In the genomic region with DNA sequence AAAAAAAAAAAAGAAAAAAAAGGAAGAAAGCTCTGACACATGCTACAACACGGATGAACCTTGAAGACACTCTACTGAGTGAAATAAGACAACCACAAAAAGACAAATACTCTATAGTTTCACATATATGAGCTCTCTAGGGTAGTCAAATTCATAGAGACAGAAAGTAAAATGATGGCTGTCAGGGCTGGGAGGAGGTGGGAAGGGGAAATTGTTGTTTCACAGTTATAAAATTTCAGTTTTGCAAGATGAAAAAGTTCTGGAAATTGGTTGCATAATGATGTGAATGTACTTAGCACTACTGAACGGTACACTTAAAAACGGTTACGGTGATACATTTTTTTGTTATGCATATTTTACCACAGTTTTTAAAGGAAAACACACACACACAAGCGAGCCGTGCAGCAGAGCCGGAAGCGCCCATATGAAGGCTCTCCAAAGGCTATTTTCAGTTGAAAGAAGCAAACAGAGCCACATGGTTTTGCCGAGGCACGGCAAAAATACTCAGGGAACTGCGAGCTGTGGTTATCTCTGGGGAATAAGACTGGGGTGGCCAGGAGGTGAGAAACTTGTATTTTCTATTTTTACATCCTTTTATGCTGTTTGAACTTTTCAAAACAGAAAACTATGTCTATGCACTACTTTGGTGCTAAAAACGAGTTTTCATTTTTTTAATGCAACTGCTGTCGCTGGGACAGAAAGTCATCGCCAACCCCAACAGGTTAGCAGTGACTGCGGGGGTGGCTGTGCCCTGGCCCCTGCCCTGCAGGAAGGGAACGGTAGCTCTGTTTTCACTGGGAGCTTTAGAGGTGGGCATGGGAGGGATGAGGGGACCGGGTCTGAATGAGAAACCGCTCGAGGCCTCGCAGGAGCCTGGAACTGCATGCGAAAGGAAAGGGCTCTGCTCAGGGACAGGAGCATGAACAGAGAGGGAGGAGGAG, we compare ENCODE assay signal across 9 cellular contexts.
DNase-seq lines count a peak whose midpoint lies in the region; ATAC-seq and TF ChIP-seq lines count a peak whose summit lies in the region.
"Had no signal": no experiment of that assay in that cellular context is flagged by ENCODE, and none has a peak within 500 bp of the region (broad histone marks: within the 10 kb centered on the region; RNA-seq: fewer than 3 reads in every experiment).

No MANE protein-coding gene starts in this region.

- H3K27me3 ChIP-seq in adipocyte (replicated peaks; ENCODE audit: control insufficient read depth, insufficient read depth, low read length) = peaks cover 23% of the 10 kb centered on the region

- peak overlapping the region; percentile 66 for H3K4me3 ChIP-seq in adipocyte (ENCODE audit: low read length)

- peak; percentile 19 for DNase-seq in AG08395 (ENCODE audit: low spot score)
- DNase-seq in adipocyte (ENCODE audit: low read depth) = peak; percentile 60
- DNase-seq in A172 (ENCODE audit: low spot score) = no peak
- DNase-seq in SKM-1 treated with dmso at 0.1 percent for 144 hours (lab: John Stamatoyannopoulos, UW; ENCODE audit: unreplicated experiment) = no peak
- no peak for DNase-seq in NCI-H69 (lab: John Stamatoyannopoulos, UW)

- no peak overlapping the region for H3K9ac ChIP-seq in adipocyte (ENCODE audit: low read length)

- no peaks in the 10 kb centered on the region for H3K36me3 ChIP-seq in adipocyte (ENCODE audit: control insufficient read depth, insufficient read depth, low read length, severe bottlenecking)

- ATAC-seq in GM19351 (IDR thresholded peaks at IDR 0.05; ENCODE audit: unreplicated experiment) (peak; percentile 74), HG03108 (IDR thresholded peaks at IDR 0.05; ENCODE audit: unreplicated experiment) (peak; percentile 68), SK-N-SH treated with all-trans-retinoic acid at 6 μM for 48 hours (no peak)

- no peaks in the 10 kb centered on the region for H3K9me3 ChIP-seq in adipocyte (ENCODE audit: control insufficient read depth, low read length)
- H3K9me3 ChIP-seq: Caco-2 had no signal

- H3K4me1 ChIP-seq in adipocyte (ENCODE audit: control insufficient read depth, insufficient read depth, low read length) = no peaks in the 10 kb centered on the region
- H3K4me1 ChIP-seq: Caco-2 had no signal

TF ChIP-seq in SK-N-SH treated with all-trans-retinoic acid at 6 μM for 48 hours, 23 proteins besides CTCF, POLR2A, EP300 and RAD21:
- TF ChIP-seq TSHZ2 (CRISPR knock-in tag; IDR thresholded peaks at IDR 0.05) (no peak), ZFP30 (CRISPR knock-in tag; IDR thresholded peaks at IDR 0.05) (no peak), PPARA (CRISPR knock-in tag; IDR thresholded peaks at IDR 0.05; ENCODE audit: borderline replicate concordance) (no peak), CSRNP3 (CRISPR knock-in tag; IDR thresholded peaks at IDR 0.05) (no peak), ZNF8 (CRISPR knock-in tag; IDR thresholded peaks at IDR 0.05) (no peak), RARB (CRISPR knock-in tag; IDR thresholded peaks at IDR 0.05) (no peak), ESRRG (CRISPR knock-in tag; IDR thresholded peaks at IDR 0.05) (no peak), TOX (CRISPR knock-in tag; IDR thresholded peaks at IDR 0.05; ENCODE audit: borderline replicate concordance) (no peak), ISL1 (CRISPR knock-in tag; IDR thresholded peaks at IDR 0.05) (no peak), ZC3H10 (CRISPR knock-in tag; IDR thresholded peaks at IDR 0.05) (no peak), POU6F1 (CRISPR knock-in tag; IDR thresholded peaks at IDR 0.05; ENCODE audit: borderline replicate concordance, low read depth) (no peak), ZNF565 (CRISPR knock-in tag; conservative IDR thresholded peaks at IDR 0.05; ENCODE audit: low read depth) (no peak), CSDC2 (CRISPR knock-in tag; IDR thresholded peaks at IDR 0.05) (no peak), ZFP3 (CRISPR knock-in tag; IDR thresholded peaks at IDR 0.05) (no peak), OSR1 (CRISPR knock-in tag; IDR thresholded peaks at IDR 0.05) (no peak), BACH2 (CRISPR knock-in tag; IDR thresholded peaks at IDR 0.05; ENCODE audit: borderline replicate concordance) (no peak), GLIS3 (CRISPR knock-in tag; IDR thresholded peaks at IDR 0.05) (no peak), ZNF70 (CRISPR knock-in tag; IDR thresholded peaks at IDR 0.05) (no peak)
- TF ChIP-seq, protein P1, sequence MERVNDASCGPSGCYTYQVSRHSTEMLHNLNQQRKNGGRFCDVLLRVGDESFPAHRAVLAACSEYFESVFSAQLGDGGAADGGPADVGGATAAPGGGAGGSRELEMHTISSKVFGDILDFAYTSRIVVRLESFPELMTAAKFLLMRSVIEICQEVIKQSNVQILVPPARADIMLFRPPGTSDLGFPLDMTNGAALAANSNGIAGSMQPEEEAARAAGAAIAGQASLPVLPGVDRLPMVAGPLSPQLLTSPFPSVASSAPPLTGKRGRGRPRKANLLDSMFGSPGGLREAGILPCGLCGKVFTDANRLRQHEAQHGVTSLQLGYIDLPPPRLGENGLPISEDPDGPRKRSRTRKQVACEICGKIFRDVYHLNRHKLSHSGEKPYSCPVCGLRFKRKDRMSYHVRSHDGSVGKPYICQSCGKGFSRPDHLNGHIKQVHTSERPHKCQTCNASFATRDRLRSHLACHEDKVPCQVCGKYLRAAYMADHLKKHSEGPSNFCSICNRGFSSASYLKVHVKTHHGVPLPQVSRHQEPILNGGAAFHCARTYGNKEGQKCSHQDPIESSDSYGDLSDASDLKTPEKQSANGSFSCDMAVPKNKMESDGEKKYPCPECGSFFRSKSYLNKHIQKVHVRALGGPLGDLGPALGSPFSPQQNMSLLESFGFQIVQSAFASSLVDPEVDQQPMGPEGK (CRISPR knock-in tag; IDR thresholded peaks at IDR 0.05; ENCODE audit: borderline replicate concordance) = no peak

Comparison
In these comparisons a context has a peak if more than half of its experiments do, and no peak if none do; other contexts are left out.
1. DNase-seq: peak in AG08395 (single experiment) and adipocyte (single experiment); none in A172 (single experiment), SKM-1 treated with dmso at 0.1 percent for 144 hours (single experiment) and NCI-H69 (single experiment).